In genomic region chr9:136230773-136231172, GRCh38 we compare ENCODE assay signal across 29 cellular contexts. TPM values are rescaled to one million over a fixed set of nuclear protein-coding genes. Genes with fewer than 3 reads are reported as not detected.
A peak's percentile ranks its signal among the peaks of the same experiment; 100 is the strongest.
DNase-seq lines count a peak whose midpoint lies in the region; ATAC-seq and TF ChIP-seq lines count a peak whose summit lies in the region.
"Had no signal": no experiment of that assay in that cellular context is flagged by ENCODE, and none has a peak within 500 bp of the region (broad histone marks: within the 10 kb centered on the region; RNA-seq: fewer than 3 reads in every experiment).

No MANE protein-coding gene starts in this region.

- peaks cover 4% of the 10 kb centered on the region; the same call in 1 of the 2 replicates for H3K79me2 ChIP-seq in H9 (ENCODE audit: insufficient read depth, low read length)

- H3K27ac ChIP-seq in H9 (ENCODE audit: insufficient read length, low read depth, low read length) = no peak overlapping the region
- H3K27ac ChIP-seq: body of pancreas, SK-N-MC, testis, uterus had no signal

- H3K9me3 ChIP-seq in H9 (ENCODE audit: control insufficient read depth, low read depth, low read length) = no peaks in the 10 kb centered on the region
- H3K9me3 ChIP-seq: body of pancreas, testis, uterus had no signal

- no peak overlapping the region for H3K14ac ChIP-seq in H9 (ENCODE audit: insufficient read depth, low read length)

- H3K4ac ChIP-seq in H9 (ENCODE audit: low read depth, low read length) = no peak overlapping the region

- no peaks in the 10 kb centered on the region for H3K27me3 Mint-ChIP-seq in activated T-cell treated with anti-CD3 and anti-CD28 coated beads, Interleukin-2, amount 50 U/mL, for 72 hours (ENCODE audit: low read depth)
- no peaks in the 10 kb centered on the region for H3K27me3 Mint-ChIP-seq in H9 (ENCODE audit: low read depth)
- H3K27me3 Mint-ChIP-seq in effector memory CD8-positive, alpha-beta T cell = no peaks in the 10 kb centered on the region
- H3K27me3 Mint-ChIP-seq: naive thymus-derived CD4-positive, alpha-beta T cell had no signal

- no peak for DNase-seq in activated T-cell treated with anti-CD3 and anti-CD28 coated beads, Interleukin-2, amount 50 U/mL, for 72 hours
- DNase-seq in activated T-cell treated with anti-CD3 and anti-CD28 coated beads for 4 hours (no peak), H9 (no peak), NCI-H1048 (lab: John Stamatoyannopoulos, UW) (no peak), foreskin fibroblast (no peak), kidney glomerular epithelial cell (lab: John Stamatoyannopoulos, UW) (no peak)
- DNase-seq in effector memory CD8-positive, alpha-beta T cell = no peak
- DNase-seq in stimulated activated effector memory CD8-positive, alpha-beta T cell treated with anti-CD3 and anti-CD28 coated beads, Interleukin-12 subunit alpha, Interleukin-12 subunit beta, amount 100 ng/mL, for 72 hours (ENCODE audit: low spot score in 2 of 2) = no peak
- DNase-seq: ACHN; activated CD4-positive, CD25-positive, alpha-beta regulatory T cell; body of pancreas; C1 segment of cervical spinal cord; Calu3; DND-41; H7; Karpas-422; naive thymus-derived CD4-positive, alpha-beta T cell; NCI-H187 treated with DMSO at 0.1 percent for 48 hours; NCI-H2227 treated with DMSO at 0.1 percent for 48 hours; RPMI8226; small intestine; stimulated activated CD4-positive, alpha-beta T cell treated with anti-CD3 and anti-CD28 coated beads, Interleukin-1b, Interleukin-23, amount 100 ng/mL, for 48 hours; testis; uterus had no signal

- TF ChIP-seq CTCF in H9 (conservative IDR thresholded peaks at IDR 0.05) (no peak), foreskin fibroblast (IDR thresholded peaks at IDR 0.05; ENCODE audit: low read depth, low read length) (no peak)

- H3K79me1 ChIP-seq in H9 (ENCODE audit: insufficient read depth, low read depth, low read length, poor library complexity, severe bottlenecking) = no peaks in the 10 kb centered on the region

- H3K4me3 Mint-ChIP-seq in activated T-cell treated with anti-CD3 and anti-CD28 coated beads, Interleukin-2, amount 50 U/mL, for 72 hours = no peak overlapping the region
- no peak overlapping the region for H3K4me3 Mint-ChIP-seq in H9
- H3K4me3 Mint-ChIP-seq in effector memory CD8-positive, alpha-beta T cell = no peak overlapping the region
- H3K4me3 Mint-ChIP-seq in stimulated activated effector memory CD8-positive, alpha-beta T cell treated with anti-CD3 and anti-CD28 coated beads, Interleukin-12 subunit alpha, Interleukin-12 subunit beta, amount 100 ng/mL, for 72 hours = no peak overlapping the region

- no peak overlapping the region for H2AFZ ChIP-seq in H9 (ENCODE audit: low read length)

- H4K5ac ChIP-seq in H9 (ENCODE audit: insufficient read length, low read depth, low read length) = no peak overlapping the region

- H3K4me1 Mint-ChIP-seq in activated T-cell treated with anti-CD3 and anti-CD28 coated beads, Interleukin-2, amount 50 U/mL, for 72 hours (ENCODE audit: low read depth) = peaks cover 43% of the 10 kb centered on the region
- H3K4me1 Mint-ChIP-seq in H9 = peaks cover 9 to 13% of the 10 kb centered on the region in 2 experiments
- peaks cover 15 to 20% of the 10 kb centered on the region in 2 donors for H3K4me1 Mint-ChIP-seq in effector memory CD8-positive, alpha-beta T cell (ENCODE audit: low read depth in 2 of 2)
- H3K4me1 Mint-ChIP-seq in stimulated activated effector memory CD8-positive, alpha-beta T cell treated with anti-CD3 and anti-CD28 coated beads, Interleukin-12 subunit alpha, Interleukin-12 subunit beta, amount 100 ng/mL, for 72 hours = peaks cover 46% of the 10 kb centered on the region

- no peaks in the 10 kb centered on the region for H3K27me3 ChIP-seq in H9 (ENCODE audit: insufficient read depth, low read length)
- H3K27me3 ChIP-seq: body of pancreas, testis, uterus had no signal

- H2BK12ac ChIP-seq in H9 (ENCODE audit: insufficient read length, low read depth, low read length) = no peak overlapping the region

- H2AK5ac ChIP-seq in H9 (ENCODE audit: insufficient read length, low read length) = no peak overlapping the region

- no peaks in the 10 kb centered on the region for H3K4me1 ChIP-seq in H9 (ENCODE audit: insufficient read depth, low read length)
- H3K4me1 ChIP-seq: testis, uterus had no signal

- no peak for ATAC-seq in activated T-cell treated with anti-CD3 and anti-CD28 coated beads, Interleukin-2, amount 50 U/mL, for 72 hours (replicated peaks in 1 of 2)
- no peak for ATAC-seq in effector memory CD8-positive, alpha-beta T cell (replicated peaks)
- no peak for ATAC-seq in stimulated activated effector memory CD8-positive, alpha-beta T cell treated with anti-CD3 and anti-CD28 coated beads, Interleukin-12 subunit alpha, Interleukin-12 subunit beta, amount 100 ng/mL, for 72 hours
- ATAC-seq: body of pancreas had no signal

- no peak overlapping the region for H2BK120ac ChIP-seq in H9 (ENCODE audit: low read depth, low read length, poor library complexity, severe bottlenecking)

- no peaks in the 10 kb centered on the region for H3K9me3 Mint-ChIP-seq in activated T-cell treated with anti-CD3 and anti-CD28 coated beads, Interleukin-2, amount 50 U/mL, for 72 hours
- no peaks in the 10 kb centered on the region for H3K9me3 Mint-ChIP-seq in H9
- no peaks in the 10 kb centered on the region for H3K9me3 Mint-ChIP-seq in effector memory CD8-positive, alpha-beta T cell
- no peaks in the 10 kb centered on the region for H3K9me3 Mint-ChIP-seq in stimulated activated effector memory CD8-positive, alpha-beta T cell treated with anti-CD3 and anti-CD28 coated beads, Interleukin-12 subunit alpha, Interleukin-12 subunit beta, amount 100 ng/mL, for 72 hours

- no peak overlapping the region for H3K23ac ChIP-seq in H9 (ENCODE audit: insufficient read length, low read depth, low read length)

- no peak overlapping the region for H3K9ac ChIP-seq in H9 (ENCODE audit: extremely low read depth, insufficient read length, low read length)

- no peak overlapping the region for H3K4me2 ChIP-seq in H9 (ENCODE audit: insufficient read depth, insufficient read length, low read length)

- no peak overlapping the region for H3T11ph ChIP-seq in H9 (ENCODE audit: low read length)

- no peak overlapping the region for H2BK20ac ChIP-seq in H9 (ENCODE audit: low read depth, low read length, poor library complexity, severe bottlenecking)

- no peak overlapping the region for H3K18ac ChIP-seq in H9 (ENCODE audit: insufficient read length, low read depth, low read length)

- H4K8ac ChIP-seq in H9 (replicated peaks; ENCODE audit: insufficient read length, low read depth, low read length) = no peak overlapping the region

- peaks cover 2 to 6% of the 10 kb centered on the region in 2 donors for H3K36me3 Mint-ChIP-seq in activated T-cell treated with anti-CD3 and anti-CD28 coated beads, Interleukin-2, amount 50 U/mL, for 72 hours (ENCODE audit: insufficient read depth in 2 of 2)
- peaks cover 8 to 22% (median 15%) of the 10 kb centered on the region in 3 experiments; a peak in 5 of 7 replicates for H3K36me3 Mint-ChIP-seq in H9 (ENCODE audit: insufficient read depth in 1 of 3, low read depth in 3 of 3)
- H3K36me3 Mint-ChIP-seq in effector memory CD8-positive, alpha-beta T cell (ENCODE audit: insufficient read depth) = peaks cover 8% of the 10 kb centered on the region
- H3K36me3 Mint-ChIP-seq in stimulated activated effector memory CD8-positive, alpha-beta T cell treated with anti-CD3 and anti-CD28 coated beads, Interleukin-12 subunit alpha, Interleukin-12 subunit beta, amount 100 ng/mL, for 72 hours = peaks cover 47% of the 10 kb centered on the region

- H4K20me1 ChIP-seq in H9 (ENCODE audit: control insufficient read depth, insufficient read depth, insufficient read length) = no peaks in the 10 kb centered on the region

- no peak overlapping the region for H4K91ac ChIP-seq in H9 (ENCODE audit: insufficient read length, low read depth, low read length)

- peak overlapping the region; percentile 21 for H3K27ac Mint-ChIP-seq in activated T-cell treated with anti-CD3 and anti-CD28 coated beads, Interleukin-2, amount 50 U/mL, for 72 hours
- peak overlapping the region in 2 of 3 experiments; percentile 40 to 96; a peak in 3 of 7 replicates for H3K27ac Mint-ChIP-seq in H9
- H3K27ac Mint-ChIP-seq in effector memory CD8-positive, alpha-beta T cell = peak overlapping the region; percentile 35 to 57
- H3K27ac Mint-ChIP-seq in stimulated activated effector memory CD8-positive, alpha-beta T cell treated with anti-CD3 and anti-CD28 coated beads, Interleukin-12 subunit alpha, Interleukin-12 subunit beta, amount 100 ng/mL, for 72 hours = peak overlapping the region; percentile 64

- H2BK15ac ChIP-seq in H9 (ENCODE audit: low read depth, low read length) = no peak overlapping the region

- no peak overlapping the region for H2BK5ac ChIP-seq in H9 (ENCODE audit: insufficient read length, low read length)

- no peak overlapping the region for H3K4me3 ChIP-seq in foreskin fibroblast (ENCODE audit: low read depth in 1 of 2, low read length in 2 of 2)
- H3K4me3 ChIP-seq: body of pancreas, SK-N-MC, testis, uterus had no signal

- H3K23me2 ChIP-seq in H9 (ENCODE audit: insufficient read length, low read depth, low read length, poor library complexity, severe bottlenecking) = no peaks in the 10 kb centered on the region

- H3K56ac ChIP-seq in H9 (ENCODE audit: insufficient read length, low read depth, low read length) = no peak overlapping the region

- whole genome bisulfite sequencing in H9 (ENCODE audit: extremely low coverage, insufficient read length, low lambda C conversion rate) = no CpG with 5 or more reads among the region's 9 CpGs

RNA-seq across cellular contexts. Expression of gene QSOX2, which starts 14.8 kb away (rescaled TPM):
- 10 to 100 TPM; 21.5 to 25.1 TPM for total RNA-seq in activated T-cell treated with anti-CD3 and anti-CD28 coated beads, Interleukin-2, amount 50 U/mL, for 72 hours
- total RNA-seq in H9 (2021) = 25.0 and 25.8 TPM in 2 replicates

RNA-seq across cellular contexts. Expression of gene LHX3, which starts 25.8 kb away (rescaled TPM):
- total RNA-seq in activated T-cell treated with anti-CD3 and anti-CD28 coated beads, Interleukin-2, amount 50 U/mL, for 72 hours = under 1 TPM in 1 of 2 donors, not detected in 1; 0.17 TPM
- total RNA-seq in H9 (2021) = not detected in 2 replicates
- total RNA-seq: body of pancreas; Calu3; cerebellum; fibroblast of villous mesenchyme; omental fat pad; T-helper 2 cell treated with Interferon-gamma antibody and Interleukin-4, amounts not matched to agents 100 ng/mL and 5 ng/mL, for 36 hours; uterus had no signal
